ENCODE assay signal across 12 cellular contexts in the genomic region with DNA sequence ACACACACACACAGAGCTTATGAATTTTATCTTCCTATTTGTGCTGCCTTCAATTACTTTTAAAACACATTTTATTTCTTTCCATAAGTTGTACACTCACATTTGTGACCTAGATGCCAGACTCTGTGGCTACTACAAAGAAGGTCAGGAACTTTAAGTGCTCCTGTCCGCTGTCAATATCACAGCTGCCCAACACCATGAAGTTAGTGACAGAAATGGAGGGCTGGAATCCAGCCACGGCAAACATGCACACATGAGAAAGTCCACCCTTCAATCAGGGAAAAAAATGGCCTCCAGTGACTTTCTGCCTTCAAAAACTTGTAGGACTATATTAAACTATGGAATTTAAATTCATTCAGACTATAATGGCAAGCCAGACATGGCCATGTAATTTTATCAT.
"Had no signal": no experiment of that assay in that cellular context is flagged by ENCODE, and none has a peak within 500 bp of the region (broad histone marks: within the 10 kb centered on the region; RNA-seq: fewer than 3 reads in every experiment).

No MANE protein-coding gene starts in this region.

- H3K27me3 ChIP-seq: adrenal gland, foreskin keratinocyte, testis had no signal

- H3K36me3 ChIP-seq: adrenal gland, spleen, WERI-Rb-1 had no signal

- ATAC-seq: natural killer cell treated with Interleukin-12 subunit alpha and Interleukin-12 subunit beta and Interleukin-15 and Interleukin-18, amount 100 ng/mL, for 72 hours had no signal

- H3K9me3 ChIP-seq: adrenal gland, spleen, testis had no signal

- H3K4me1 ChIP-seq: adrenal gland, foreskin keratinocyte, spleen, testis had no signal

- H3K27ac ChIP-seq: adrenal gland, foreskin keratinocyte, spleen, testis, WERI-Rb-1 had no signal

- DNase-seq: activated CD4-positive, alpha-beta T cell treated with anti-CD3 and anti-CD28 coated beads, Interleukin-2, amount 50 U/mL, for 48 hours; activated T-cell treated with anti-CD3 and anti-CD28 coated beads, Interleukin-2, amount 50 U/mL, for 1 hour; effector memory CD4-positive, alpha-beta T cell; left colon; posterior cingulate gyrus; spleen; stimulated activated naive CD8-positive, alpha-beta T cell treated with anti-CD3 and anti-CD28 coated beads, Interleukin-15, amount 100 ng/mL, for 72 hours; testis; WERI-Rb-1 had no signal

- H3K4me3 ChIP-seq: adrenal gland, spleen, testis had no signal
